In the genomic region with DNA sequence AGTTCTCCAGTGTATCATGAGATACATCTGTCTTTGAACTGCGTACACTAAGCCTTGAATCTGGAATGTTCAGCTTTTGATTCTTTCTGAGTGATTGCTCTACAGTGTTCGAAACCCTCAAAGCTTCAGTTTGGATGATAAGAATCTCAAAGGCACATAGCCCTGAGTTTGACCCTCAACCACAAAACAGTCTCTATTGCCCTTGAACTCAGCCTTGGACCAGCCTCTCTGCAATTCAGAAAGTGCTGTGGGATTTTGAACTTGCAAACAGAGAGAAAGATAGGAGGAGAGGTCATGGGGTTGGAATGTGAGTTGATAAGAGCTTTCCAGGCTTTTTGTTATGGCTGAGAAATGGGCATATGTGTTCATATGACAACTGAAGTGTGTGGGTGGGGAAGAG, we compare ENCODE assay signal across 1 cellular context.
TF ChIP-seq lines count a peak whose summit lies in the region.

No MANE protein-coding gene starts in this region.

TF ChIP-seq in HepG2, 621 proteins besides CTCF, POLR2A, EP300 and RAD21 (continued from another document and continues in another):
- TF ChIP-seq TBX2 (CRISPR knock-in tag; IDR thresholded peaks at IDR 0.05; ENCODE audit: borderline replicate concordance) (peak; percentile 55; the same call in 1 of the 2 replicates), SMAD1 (CRISPR knock-in tag; IDR thresholded peaks at IDR 0.05; ENCODE audit: borderline replicate concordance, low read depth) (no peak), TCF7L2 (IDR thresholded peaks at IDR 0.05; ENCODE audit: low read depth, low read length) (peak; percentile 51; the same call in 1 of the 2 replicates), NR2F2 (IDR thresholded peaks at IDR 0.05; ENCODE audit: borderline replicate concordance, low read depth) (peak; percentile 93), ZNF547 (CRISPR knock-in tag; IDR thresholded peaks at IDR 0.05) (no peak), TBL1XR1 (IDR thresholded peaks at IDR 0.05; ENCODE audit: borderline replicate concordance, low read length, partially characterized antibody) (peak; percentile 100), MEF2D (CRISPR knock-in tag; IDR thresholded peaks at IDR 0.05) (no peak), SP5 (CRISPR knock-in tag; IDR thresholded peaks at IDR 0.05; ENCODE audit: borderline replicate concordance, low read depth) (peak; percentile 69), PITX1 (CRISPR knock-in tag; IDR thresholded peaks at IDR 0.05) (peak; percentile 41; the same call in 1 of the 2 replicates), REL (CRISPR knock-in tag; conservative IDR thresholded peaks at IDR 0.05) (no peak), SOX13 (IDR thresholded peaks at IDR 0.05) (no peak), SOX13 (CRISPR knock-in tag; conservative IDR thresholded peaks at IDR 0.05 in 1 of 2, IDR thresholded peaks at IDR 0.05 in 1 of 2) (peak in 1 of 2 experiments; percentile 78; a peak in 2 of 4 replicates), NR2C2 (CRISPR knock-in tag; IDR thresholded peaks at IDR 0.05; ENCODE audit: borderline replicate concordance) (peak; percentile 49; the same call in 1 of the 2 replicates), SALL2 (CRISPR knock-in tag; IDR thresholded peaks at IDR 0.05) (no peak), RCOR2 (CRISPR knock-in tag; IDR thresholded peaks at IDR 0.05) (0 out of 2 replicates have a peak, but pooled peaks have one; percentile 69), NCOR1 (IDR thresholded peaks at IDR 0.05; ENCODE audit: borderline replicate concordance, low read length) (peak; percentile 86; the same call in 1 of the 2 replicates), SUZ12 (IDR thresholded peaks at IDR 0.05; ENCODE audit: low read depth, low read length) (no peak), FOXO1 (CRISPR knock-in tag; IDR thresholded peaks at IDR 0.05) (peak; percentile 47; the same call in 1 of the 2 replicates), ZFP62 (CRISPR knock-in tag; IDR thresholded peaks at IDR 0.05) (no peak), SALL1 (CRISPR knock-in tag; IDR thresholded peaks at IDR 0.05) (peak; percentile 40; the same call in 1 of the 2 replicates), NFIC (IDR thresholded peaks at IDR 0.05; ENCODE audit: low read length) (peak; percentile 63; the same call in 1 of the 2 replicates), SAP130 (CRISPR knock-in tag; IDR thresholded peaks at IDR 0.05; ENCODE audit: low read depth) (0 out of 2 replicates have a peak, but pooled peaks have one; percentile 29), MTF2 (CRISPR knock-in tag; IDR thresholded peaks at IDR 0.05; ENCODE audit: borderline replicate concordance) (no peak), KDM1A (CRISPR knock-in tag; IDR thresholded peaks at IDR 0.05) (peak; percentile 45; the same call in 1 of the 2 replicates), TCF12 (IDR thresholded peaks at IDR 0.05) (no peak), TCF12 (CRISPR knock-in tag; IDR thresholded peaks at IDR 0.05) (0 out of 2 replicates have a peak, but pooled peaks have one; percentile 34), AKAP8 (CRISPR knock-in tag; IDR thresholded peaks at IDR 0.05) (no peak), SOX5 (CRISPR knock-in tag; IDR thresholded peaks at IDR 0.05; ENCODE audit: borderline replicate concordance) (peak; percentile 58; the same call in 1 of the 2 replicates), SRY (CRISPR knock-in tag; IDR thresholded peaks at IDR 0.05) (no peak), HDAC2 (CRISPR knock-in tag; IDR thresholded peaks at IDR 0.05) (peak; percentile 72), ZNF703 (CRISPR knock-in tag; IDR thresholded peaks at IDR 0.05; ENCODE audit: borderline replicate concordance) (peak; percentile 77; the same call in 1 of the 2 replicates), FOSL2 (CRISPR knock-in tag; IDR thresholded peaks at IDR 0.05) (peak; percentile 51; the same call in 1 of the 2 replicates), NPAS2 (CRISPR knock-in tag; IDR thresholded peaks at IDR 0.05; ENCODE audit: borderline replicate concordance) (no peak)
- TF ChIP-seq, protein P1, sequence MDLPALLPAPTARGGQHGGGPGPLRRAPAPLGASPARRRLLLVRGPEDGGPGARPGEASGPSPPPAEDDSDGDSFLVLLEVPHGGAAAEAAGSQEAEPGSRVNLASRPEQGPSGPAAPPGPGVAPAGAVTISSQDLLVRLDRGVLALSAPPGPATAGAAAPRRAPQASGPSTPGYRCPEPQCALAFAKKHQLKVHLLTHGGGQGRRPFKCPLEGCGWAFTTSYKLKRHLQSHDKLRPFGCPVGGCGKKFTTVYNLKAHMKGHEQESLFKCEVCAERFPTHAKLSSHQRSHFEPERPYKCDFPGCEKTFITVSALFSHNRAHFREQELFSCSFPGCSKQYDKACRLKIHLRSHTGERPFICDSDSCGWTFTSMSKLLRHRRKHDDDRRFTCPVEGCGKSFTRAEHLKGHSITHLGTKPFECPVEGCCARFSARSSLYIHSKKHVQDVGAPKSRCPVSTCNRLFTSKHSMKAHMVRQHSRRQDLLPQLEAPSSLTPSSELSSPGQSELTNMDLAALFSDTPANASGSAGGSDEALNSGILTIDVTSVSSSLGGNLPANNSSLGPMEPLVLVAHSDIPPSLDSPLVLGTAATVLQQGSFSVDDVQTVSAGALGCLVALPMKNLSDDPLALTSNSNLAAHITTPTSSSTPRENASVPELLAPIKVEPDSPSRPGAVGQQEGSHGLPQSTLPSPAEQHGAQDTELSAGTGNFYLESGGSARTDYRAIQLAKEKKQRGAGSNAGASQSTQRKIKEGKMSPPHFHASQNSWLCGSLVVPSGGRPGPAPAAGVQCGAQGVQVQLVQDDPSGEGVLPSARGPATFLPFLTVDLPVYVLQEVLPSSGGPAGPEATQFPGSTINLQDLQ (CRISPR knock-in tag; IDR thresholded peaks at IDR 0.05): no peak
- TF ChIP-seq, protein P2, sequence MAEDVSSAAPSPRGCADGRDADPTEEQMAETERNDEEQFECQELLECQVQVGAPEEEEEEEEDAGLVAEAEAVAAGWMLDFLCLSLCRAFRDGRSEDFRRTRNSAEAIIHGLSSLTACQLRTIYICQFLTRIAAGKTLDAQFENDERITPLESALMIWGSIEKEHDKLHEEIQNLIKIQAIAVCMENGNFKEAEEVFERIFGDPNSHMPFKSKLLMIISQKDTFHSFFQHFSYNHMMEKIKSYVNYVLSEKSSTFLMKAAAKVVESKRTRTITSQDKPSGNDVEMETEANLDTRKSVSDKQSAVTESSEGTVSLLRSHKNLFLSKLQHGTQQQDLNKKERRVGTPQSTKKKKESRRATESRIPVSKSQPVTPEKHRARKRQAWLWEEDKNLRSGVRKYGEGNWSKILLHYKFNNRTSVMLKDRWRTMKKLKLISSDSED (CRISPR knock-in tag; IDR thresholded peaks at IDR 0.05): no peak
- TF ChIP-seq, protein P3, sequence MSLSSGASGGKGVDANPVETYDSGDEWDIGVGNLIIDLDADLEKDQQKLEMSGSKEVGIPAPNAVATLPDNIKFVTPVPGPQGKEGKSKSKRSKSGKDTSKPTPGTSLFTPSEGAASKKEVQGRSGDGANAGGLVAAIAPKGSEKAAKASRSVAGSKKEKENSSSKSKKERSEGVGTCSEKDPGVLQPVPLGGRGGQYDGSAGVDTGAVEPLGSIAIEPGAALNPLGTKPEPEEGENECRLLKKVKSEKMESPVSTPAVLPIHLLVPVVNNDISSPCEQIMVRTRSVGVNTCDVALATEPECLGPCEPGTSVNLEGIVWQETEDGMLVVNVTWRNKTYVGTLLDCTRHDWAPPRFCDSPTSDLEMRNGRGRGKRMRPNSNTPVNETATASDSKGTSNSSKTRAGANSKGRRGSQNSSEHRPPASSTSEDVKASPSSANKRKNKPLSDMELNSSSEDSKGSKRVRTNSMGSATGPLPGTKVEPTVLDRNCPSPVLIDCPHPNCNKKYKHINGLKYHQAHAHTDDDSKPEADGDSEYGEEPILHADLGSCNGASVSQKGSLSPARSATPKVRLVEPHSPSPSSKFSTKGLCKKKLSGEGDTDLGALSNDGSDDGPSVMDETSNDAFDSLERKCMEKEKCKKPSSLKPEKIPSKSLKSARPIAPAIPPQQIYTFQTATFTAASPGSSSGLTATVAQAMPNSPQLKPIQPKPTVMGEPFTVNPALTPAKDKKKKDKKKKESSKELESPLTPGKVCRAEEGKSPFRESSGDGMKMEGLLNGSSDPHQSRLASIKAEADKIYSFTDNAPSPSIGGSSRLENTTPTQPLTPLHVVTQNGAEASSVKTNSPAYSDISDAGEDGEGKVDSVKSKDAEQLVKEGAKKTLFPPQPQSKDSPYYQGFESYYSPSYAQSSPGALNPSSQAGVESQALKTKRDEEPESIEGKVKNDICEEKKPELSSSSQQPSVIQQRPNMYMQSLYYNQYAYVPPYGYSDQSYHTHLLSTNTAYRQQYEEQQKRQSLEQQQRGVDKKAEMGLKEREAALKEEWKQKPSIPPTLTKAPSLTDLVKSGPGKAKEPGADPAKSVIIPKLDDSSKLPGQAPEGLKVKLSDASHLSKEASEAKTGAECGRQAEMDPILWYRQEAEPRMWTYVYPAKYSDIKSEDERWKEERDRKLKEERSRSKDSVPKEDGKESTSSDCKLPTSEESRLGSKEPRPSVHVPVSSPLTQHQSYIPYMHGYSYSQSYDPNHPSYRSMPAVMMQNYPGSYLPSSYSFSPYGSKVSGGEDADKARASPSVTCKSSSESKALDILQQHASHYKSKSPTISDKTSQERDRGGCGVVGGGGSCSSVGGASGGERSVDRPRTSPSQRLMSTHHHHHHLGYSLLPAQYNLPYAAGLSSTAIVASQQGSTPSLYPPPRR (CRISPR knock-in tag; IDR thresholded peaks at IDR 0.05; ENCODE audit: borderline replicate concordance): peak; percentile 58; the same call in 1 of the 2 replicates
- TF ChIP-seq, protein P4, sequence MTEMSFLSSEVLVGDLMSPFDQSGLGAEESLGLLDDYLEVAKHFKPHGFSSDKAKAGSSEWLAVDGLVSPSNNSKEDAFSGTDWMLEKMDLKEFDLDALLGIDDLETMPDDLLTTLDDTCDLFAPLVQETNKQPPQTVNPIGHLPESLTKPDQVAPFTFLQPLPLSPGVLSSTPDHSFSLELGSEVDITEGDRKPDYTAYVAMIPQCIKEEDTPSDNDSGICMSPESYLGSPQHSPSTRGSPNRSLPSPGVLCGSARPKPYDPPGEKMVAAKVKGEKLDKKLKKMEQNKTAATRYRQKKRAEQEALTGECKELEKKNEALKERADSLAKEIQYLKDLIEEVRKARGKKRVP (CRISPR knock-in tag; IDR thresholded peaks at IDR 0.05): no peak
- TF ChIP-seq, protein P5, sequence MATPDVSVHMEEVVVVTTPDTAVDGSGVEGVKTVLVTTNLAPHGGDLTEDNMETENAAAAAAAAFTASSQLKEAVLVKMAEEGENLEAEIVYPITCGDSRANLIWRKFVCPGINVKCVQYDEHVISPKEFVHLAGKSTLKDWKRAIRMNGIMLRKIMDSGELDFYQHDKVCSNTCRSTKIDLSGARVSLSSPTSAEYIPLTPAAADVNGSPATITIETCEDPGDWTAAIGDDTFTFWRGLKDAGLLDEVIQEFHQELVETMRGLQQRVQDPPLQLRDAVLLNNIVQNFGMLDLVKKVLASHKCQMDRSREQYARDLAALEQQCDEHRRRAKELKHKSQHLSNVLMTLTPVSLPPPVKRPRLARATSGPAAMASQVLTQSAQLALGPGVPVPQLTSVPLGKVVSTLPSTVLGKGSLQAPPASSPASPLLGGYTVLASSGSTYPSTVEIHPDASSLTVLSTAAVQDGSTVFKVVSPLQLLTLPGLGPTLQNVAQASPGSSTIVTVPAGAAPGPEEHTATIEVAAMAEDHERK (CRISPR knock-in tag; IDR thresholded peaks at IDR 0.05; ENCODE audit: low read depth): no peak
- TF ChIP-seq, protein P6, sequence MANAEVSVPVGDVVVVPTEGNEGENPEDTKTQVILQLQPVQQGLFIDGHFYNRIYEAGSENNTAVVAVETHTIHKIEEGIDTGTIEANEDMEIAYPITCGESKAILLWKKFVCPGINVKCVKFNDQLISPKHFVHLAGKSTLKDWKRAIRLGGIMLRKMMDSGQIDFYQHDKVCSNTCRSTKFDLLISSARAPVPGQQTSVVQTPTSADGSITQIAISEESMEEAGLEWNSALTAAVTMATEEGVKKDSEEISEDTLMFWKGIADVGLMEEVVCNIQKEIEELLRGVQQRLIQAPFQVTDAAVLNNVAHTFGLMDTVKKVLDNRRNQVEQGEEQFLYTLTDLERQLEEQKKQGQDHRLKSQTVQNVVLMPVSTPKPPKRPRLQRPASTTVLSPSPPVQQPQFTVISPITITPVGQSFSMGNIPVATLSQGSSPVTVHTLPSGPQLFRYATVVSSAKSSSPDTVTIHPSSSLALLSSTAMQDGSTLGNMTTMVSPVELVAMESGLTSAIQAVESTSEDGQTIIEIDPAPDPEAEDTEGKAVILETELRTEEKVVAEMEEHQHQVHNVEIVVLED (CRISPR knock-in tag; IDR thresholded peaks at IDR 0.05; ENCODE audit: borderline replicate concordance): no peak
- TF ChIP-seq, protein P7, sequence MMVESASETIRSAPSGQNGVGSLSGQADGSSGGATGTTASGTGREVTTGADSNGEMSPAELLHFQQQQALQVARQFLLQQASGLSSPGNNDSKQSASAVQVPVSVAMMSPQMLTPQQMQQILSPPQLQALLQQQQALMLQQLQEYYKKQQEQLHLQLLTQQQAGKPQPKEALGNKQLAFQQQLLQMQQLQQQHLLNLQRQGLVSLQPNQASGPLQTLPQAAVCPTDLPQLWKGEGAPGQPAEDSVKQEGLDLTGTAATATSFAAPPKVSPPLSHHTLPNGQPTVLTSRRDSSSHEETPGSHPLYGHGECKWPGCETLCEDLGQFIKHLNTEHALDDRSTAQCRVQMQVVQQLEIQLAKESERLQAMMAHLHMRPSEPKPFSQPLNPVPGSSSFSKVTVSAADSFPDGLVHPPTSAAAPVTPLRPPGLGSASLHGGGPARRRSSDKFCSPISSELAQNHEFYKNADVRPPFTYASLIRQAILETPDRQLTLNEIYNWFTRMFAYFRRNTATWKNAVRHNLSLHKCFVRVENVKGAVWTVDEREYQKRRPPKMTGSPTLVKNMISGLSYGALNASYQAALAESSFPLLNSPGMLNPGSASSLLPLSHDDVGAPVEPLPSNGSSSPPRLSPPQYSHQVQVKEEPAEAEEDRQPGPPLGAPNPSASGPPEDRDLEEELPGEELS (CRISPR knock-in tag; IDR thresholded peaks at IDR 0.05): peak; percentile 53; the same call in 1 of the 2 replicates
- TF ChIP-seq, protein P8, sequence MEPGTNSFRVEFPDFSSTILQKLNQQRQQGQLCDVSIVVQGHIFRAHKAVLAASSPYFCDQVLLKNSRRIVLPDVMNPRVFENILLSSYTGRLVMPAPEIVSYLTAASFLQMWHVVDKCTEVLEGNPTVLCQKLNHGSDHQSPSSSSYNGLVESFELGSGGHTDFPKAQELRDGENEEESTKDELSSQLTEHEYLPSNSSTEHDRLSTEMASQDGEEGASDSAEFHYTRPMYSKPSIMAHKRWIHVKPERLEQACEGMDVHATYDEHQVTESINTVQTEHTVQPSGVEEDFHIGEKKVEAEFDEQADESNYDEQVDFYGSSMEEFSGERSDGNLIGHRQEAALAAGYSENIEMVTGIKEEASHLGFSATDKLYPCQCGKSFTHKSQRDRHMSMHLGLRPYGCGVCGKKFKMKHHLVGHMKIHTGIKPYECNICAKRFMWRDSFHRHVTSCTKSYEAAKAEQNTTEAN (CRISPR knock-in tag; conservative IDR thresholded peaks at IDR 0.05): no peak
- TF ChIP-seq, protein P9, sequence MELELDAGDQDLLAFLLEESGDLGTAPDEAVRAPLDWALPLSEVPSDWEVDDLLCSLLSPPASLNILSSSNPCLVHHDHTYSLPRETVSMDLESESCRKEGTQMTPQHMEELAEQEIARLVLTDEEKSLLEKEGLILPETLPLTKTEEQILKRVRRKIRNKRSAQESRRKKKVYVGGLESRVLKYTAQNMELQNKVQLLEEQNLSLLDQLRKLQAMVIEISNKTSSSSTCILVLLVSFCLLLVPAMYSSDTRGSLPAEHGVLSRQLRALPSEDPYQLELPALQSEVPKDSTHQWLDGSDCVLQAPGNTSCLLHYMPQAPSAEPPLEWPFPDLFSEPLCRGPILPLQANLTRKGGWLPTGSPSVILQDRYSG (CRISPR knock-in tag; IDR thresholded peaks at IDR 0.05): no peak
